In genomic region chr3:97658670-97659285, GRCh38 we compare ENCODE assay signal across 8 cellular contexts.
DNase-seq lines count a peak whose midpoint lies in the region; ATAC-seq and TF ChIP-seq lines count a peak whose summit lies in the region.

No MANE protein-coding gene starts in this region.

- H3K9me3 ChIP-seq in DND-41 (ENCODE audit: insufficient read depth, low read length, severe bottlenecking) = no peaks in the 10 kb centered on the region

- H3K79me2 ChIP-seq in DND-41 (ENCODE audit: insufficient read depth, low read length) = no peaks in the 10 kb centered on the region

- no peak overlapping the region for H3K27ac Mint-ChIP-seq in stimulated activated effector memory CD8-positive, alpha-beta T cell treated with anti-CD3 and anti-CD28 coated beads, Interleukin-12 subunit alpha, Interleukin-12 subunit beta, amount 100 ng/mL, for 72 hours

- H2AFZ ChIP-seq in DND-41 (ENCODE audit: low read depth, low read length) = no peak overlapping the region

- H3K4me1 Mint-ChIP-seq in stimulated activated effector memory CD8-positive, alpha-beta T cell treated with anti-CD3 and anti-CD28 coated beads, Interleukin-12 subunit alpha, Interleukin-12 subunit beta, amount 100 ng/mL, for 72 hours = no peaks in the 10 kb centered on the region

- no peaks in the 10 kb centered on the region for H3K9me3 Mint-ChIP-seq in stimulated activated effector memory CD8-positive, alpha-beta T cell treated with anti-CD3 and anti-CD28 coated beads, Interleukin-12 subunit alpha, Interleukin-12 subunit beta, amount 100 ng/mL, for 72 hours

- H3K9ac ChIP-seq in DND-41 (ENCODE audit: low read depth, low read length) = no peak overlapping the region

- no peaks in the 10 kb centered on the region for H3K36me3 Mint-ChIP-seq in stimulated activated effector memory CD8-positive, alpha-beta T cell treated with anti-CD3 and anti-CD28 coated beads, Interleukin-12 subunit alpha, Interleukin-12 subunit beta, amount 100 ng/mL, for 72 hours

- no peaks in the 10 kb centered on the region for H3K4me1 ChIP-seq in DND-41 (ENCODE audit: insufficient read depth, low read length)

- peak; percentile 74 for TF ChIP-seq CTCF in DND-41 (IDR thresholded peaks at IDR 0.05; ENCODE audit: borderline replicate concordance, extremely low read depth, low read length, poor library complexity, severe bottlenecking)

- no peak overlapping the region for H3K27ac ChIP-seq in DND-41 (ENCODE audit: low read length)

- H3K36me3 ChIP-seq in DND-41 (ENCODE audit: insufficient read depth, low read length) = no peaks in the 10 kb centered on the region

- H3K4me2 ChIP-seq in DND-41 (ENCODE audit: insufficient read depth, low read length) = no peak overlapping the region

- no peaks in the 10 kb centered on the region for H4K20me1 ChIP-seq in DND-41 (ENCODE audit: insufficient read depth, low read length)

- no peaks in the 10 kb centered on the region for H3K27me3 ChIP-seq in DND-41 (ENCODE audit: insufficient read depth, low read length, poor library complexity)

- ATAC-seq in DND-41 (ENCODE audit: insufficient read depth, low read depth) (peak; percentile 56; the same call in 1 of the 3 replicates), HG03354 (IDR thresholded peaks at IDR 0.05; ENCODE audit: poor library complexity, severe bottlenecking, unreplicated experiment) (peak; percentile 71)
- ATAC-seq in stimulated activated effector memory CD8-positive, alpha-beta T cell treated with anti-CD3 and anti-CD28 coated beads, Interleukin-12 subunit alpha, Interleukin-12 subunit beta, amount 100 ng/mL, for 72 hours = no peak

- H3K4me3 Mint-ChIP-seq in stimulated activated effector memory CD8-positive, alpha-beta T cell treated with anti-CD3 and anti-CD28 coated beads, Interleukin-12 subunit alpha, Interleukin-12 subunit beta, amount 100 ng/mL, for 72 hours = no peak overlapping the region

- no peak for DNase-seq in DND-41
- DNase-seq in NCI-H748 treated with DMSO at 0.1 percent for 48 hours (lab: John Stamatoyannopoulos, UW) = peak; percentile 27
- peak; percentile 43 for DNase-seq in dermis blood vessel endothelial cell
- DNase-seq in pons (ENCODE audit: low spot score) = peak; percentile 45
- DNase-seq in NK-92 (lab: John Stamatoyannopoulos, UW; ENCODE audit: unreplicated experiment) = no peak
- no peak for DNase-seq in T-helper 9 cell
- no peak for DNase-seq in stimulated activated effector memory CD8-positive, alpha-beta T cell treated with anti-CD3 and anti-CD28 coated beads, Interleukin-12 subunit alpha, Interleukin-12 subunit beta, amount 100 ng/mL, for 72 hours (ENCODE audit: low spot score in 2 of 2)

- no peak overlapping the region for H3K4me3 ChIP-seq in DND-41 (ENCODE audit: low read depth in 1 of 2, low read length in 2 of 2)

Comparison
In these comparisons a context has a peak if more than half of its experiments do, and no peak if none do; other contexts are left out.
1. DNase-seq: peak in NCI-H748 treated with DMSO at 0.1 percent for 48 hours (single experiment), dermis blood vessel endothelial cell (single experiment) and pons (single experiment); none in DND-41 (single experiment), NK-92 (single experiment), T-helper 9 cell (single experiment) and stimulated activated effector memory CD8-positive, alpha-beta T cell treated with anti-CD3 and anti-CD28 coated beads, Interleukin-12 subunit alpha, Interleukin-12 subunit beta, amount 100 ng/mL, for 72 hours (0 of 2).